Comparison of ENCODE assay signal across 22 cellular contexts in genomic region chr6:81881660-81882059, GRCh38.
"Had no signal": no experiment of that assay in that cellular context is flagged by ENCODE, and none has a peak within 500 bp of the region (broad histone marks: within the 10 kb centered on the region; RNA-seq: fewer than 3 reads in every experiment).

No MANE protein-coding gene starts in this region.

- H3K4me1 ChIP-seq: esophagus muscularis mucosa, foreskin keratinocyte, gastroesophageal sphincter, heart left ventricle, left lung, lower lobe of right lung had no signal

- FAIRE-seq: colon, endothelial cell of umbilical vein, frontal cortex, islet of Langerhans, keratinocyte had no signal

- H3K36me3 ChIP-seq: esophagus muscularis mucosa, gastroesophageal sphincter, heart left ventricle, left lung, lower lobe of right lung had no signal

- DNase-seq: dermis blood vessel endothelial cell; dorsolateral prefrontal cortex; effector CD4-positive, alpha-beta T cell; effector memory CD4-positive, alpha-beta T cell; foreskin keratinocyte; heart left ventricle; hippocampal formation; left cardiac atrium; left lung; left ventricle myocardium superior; lower lobe of right lung; mesenchymal stem cell; mucosa of descending colon; naive B cell had no signal

- H3K27me3 ChIP-seq: esophagus muscularis mucosa, foreskin keratinocyte, gastroesophageal sphincter, heart left ventricle, left lung had no signal

- H3K4me3 ChIP-seq: coronary artery, dorsolateral prefrontal cortex, esophagus muscularis mucosa, gastroesophageal sphincter, heart left ventricle, left lung, lower lobe of right lung, mucosa of descending colon had no signal

- H3K27ac ChIP-seq: coronary artery, dorsolateral prefrontal cortex, esophagus muscularis mucosa, foreskin keratinocyte, gastroesophageal sphincter, heart left ventricle, left lung, lower lobe of right lung had no signal

- H3K9me3 ChIP-seq: esophagus muscularis mucosa, gastroesophageal sphincter, heart left ventricle, lower lobe of right lung, mucosa of descending colon had no signal

- ATAC-seq: foreskin keratinocyte, gastroesophageal sphincter, heart left ventricle, left cardiac atrium, left lung, left ventricle myocardium superior, lower lobe of right lung, mucosa of descending colon had no signal
